In genomic region chr21:44456207-44456914, GRCh38 we compare ENCODE assay signal across 9 cellular contexts. TPM values are rescaled to one million over a fixed set of nuclear protein-coding genes. Genes with fewer than 3 reads are reported as not detected.
DNase-seq lines count a peak whose midpoint lies in the region; ATAC-seq and TF ChIP-seq lines count a peak whose summit lies in the region.
"Had no signal": no experiment of that assay in that cellular context is flagged by ENCODE, and none has a peak within 500 bp of the region (broad histone marks: within the 10 kb centered on the region; RNA-seq: fewer than 3 reads in every experiment).

No MANE protein-coding gene starts in this region.

- H3K36me3 ChIP-seq in ES-I3 (ENCODE audit: insufficient read depth, low read length) (no peaks in the 10 kb centered on the region), WERI-Rb-1 (peaks cover 7% of the 10 kb centered on the region), heart right ventricle (peaks cover 0 to 5% (median 0%) of the 10 kb centered on the region in 9 donors)

- H3K27me3 ChIP-seq in WERI-Rb-1 (ENCODE audit: insufficient read depth, low read depth, severe bottlenecking), result no peaks in the 10 kb centered on the region
- peaks cover 0 to 9% (median 0%) of the 10 kb centered on the region in 7 donors for H3K27me3 ChIP-seq in heart right ventricle

- H3K9me3 ChIP-seq in ES-I3 (ENCODE audit: control insufficient read depth, insufficient read depth, low read length) (no peaks in the 10 kb centered on the region; the same call in 1 of the 2 replicates), WERI-Rb-1 (ENCODE audit: severe bottlenecking) (peaks cover 12% of the 10 kb centered on the region), heart right ventricle (peaks cover 0 to 16% (median 5%) of the 10 kb centered on the region in 11 donors)

- H3K27ac ChIP-seq in WERI-Rb-1 (no peak overlapping the region), heart right ventricle (peak overlapping the region in 1 of 10 donors; percentile 65)
- H3K27ac ChIP-seq: HL-60 had no signal

- TF ChIP-seq CTCF in WERI-Rb-1 (IDR thresholded peaks at IDR 0.05; ENCODE audit: low read depth, low read length), result no peak
- peak in 1 of 9 donors; percentile 1 for TF ChIP-seq CTCF in heart right ventricle (IDR thresholded peaks at IDR 0.05)

- peak overlapping the region; percentile 70; the same call in 1 of the 2 replicates for H3K9ac ChIP-seq in ES-I3 (ENCODE audit: low read depth, low read length)

- DNase-seq in WERI-Rb-1 (no peak), heart right ventricle (no peak), posterior vena cava (ENCODE audit: low spot score) (peak; percentile 82), DMS114 treated with DMSO at 0.1 percent for 48 hours (lab: John Stamatoyannopoulos, UW; ENCODE audit: unreplicated experiment) (no peak)
- no peak for DNase-seq in effector CD4-positive, alpha-beta T cell

- peak overlapping the region; percentile 52 for H3K4me3 ChIP-seq in WERI-Rb-1 (ENCODE audit: low read depth, low read length)
- peak overlapping the region in 9 of 10 donors; percentile 65 to 89 (median 82) for H3K4me3 ChIP-seq in heart right ventricle

- H3K4me1 ChIP-seq in ES-I3 (ENCODE audit: insufficient read depth, low read length) (no peaks in the 10 kb centered on the region; the same call in 1 of the 2 replicates), heart right ventricle (peaks cover 4 to 14% (median 10%) of the 10 kb centered on the region in 9 donors)

- intact Hi-C loops in heart right ventricle (cut with DNase I), result loop anchor here in 2 of 10 donors (10.0 kb wide), 2 partner anchors 92 to 112 kb away; no protein-coding TSS in a partner anchor
- intact Hi-C loops in posterior vena cava (cut with DNase I), result no loop called here

- ATAC-seq in heart right ventricle (peak in 1 of 8 donors; percentile 19), GM18873 (IDR thresholded peaks at IDR 0.05; ENCODE audit: low FRiP score, unreplicated experiment) (no peak), GM19023 (IDR thresholded peaks at IDR 0.05; ENCODE audit: unreplicated experiment) (no peak)

- WGBS in heart right ventricle, 2 donors, result 82% methylated on average over 36 of the region's 36 CpGs

RNA-seq across cellular contexts. Expression of gene LRRC3, which starts 1.1 kb away (rescaled TPM):
- total RNA-seq in heart right ventricle (1 to 10 TPM; 1.2 to 3.2 (median 2.1) TPM), posterior vena cava (1 to 10 TPM; 1.5 to 1.8 TPM)
- polyA plus RNA-seq in heart right ventricle, result 1 to 10 TPM; 1.2 to 2.3 TPM
